ENCODE assay signal across 27 cellular contexts in the genomic region with DNA sequence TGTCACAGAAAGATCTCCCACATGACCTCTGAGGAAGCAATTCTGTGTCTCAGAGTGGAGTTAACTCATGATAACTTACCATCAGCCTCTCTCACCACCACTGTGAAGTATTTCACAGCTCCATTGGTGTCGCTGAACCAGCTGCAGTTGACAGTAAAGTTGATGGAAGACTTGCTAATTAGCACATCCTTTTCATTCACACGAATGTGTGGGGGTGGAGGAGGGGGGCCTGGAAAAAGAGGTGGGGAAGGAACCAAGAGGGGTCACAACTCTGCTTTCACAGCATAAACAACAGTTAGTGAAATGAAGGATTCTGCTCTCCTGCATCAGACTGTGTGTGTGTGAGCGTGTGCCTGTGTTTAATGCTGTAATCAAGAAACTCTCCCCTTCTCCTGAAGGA.
"Had no signal": no experiment of that assay in that cellular context is flagged by ENCODE, and none has a peak within 500 bp of the region (broad histone marks: within the 10 kb centered on the region; RNA-seq: fewer than 3 reads in every experiment).

No MANE protein-coding gene starts in this region.

- H3K4me3 Mint-ChIP-seq: activated CD4-positive, alpha-beta memory T cell treated with anti-CD3 and anti-CD28 coated beads, Interleukin-2, amount 10 ng/mL, durations not matched to agents 7 days and 5 days; activated CD4-positive, alpha-beta T cell treated with anti-CD3 and anti-CD28 coated beads, Interleukin-2, amount 10 ng/mL, durations not matched to agents 7 days and 5 days; activated T-cell treated with anti-CD3 and anti-CD28 coated beads, Interleukin-2, amount 50 U/mL, for 24 hours; dendritic cell treated with granulocyte-macrophage colony-stimulating factor and Interleukin-4, amounts not matched to agents 40 ng/mL and 50 ng/mL, for 4 days; mesothelial cell of epicardium; naive B cell; stimulated activated effector memory CD8-positive, alpha-beta T cell treated with anti-CD3 and anti-CD28 coated beads, Interleukin-12 subunit alpha, Interleukin-12 subunit beta, amount 100 ng/mL, for 72 hours; stimulated activated naive CD8-positive, alpha-beta T cell treated with anti-CD3 and anti-CD28 coated beads, Interleukin-15, Interleukin-2, amounts not matched to agents 100 ng/mL and 50 ng/mL, for 24 hours had no signal

- H3K9me3 ChIP-seq: esophagus squamous epithelium, heart right ventricle, right lobe of liver, tibial artery had no signal

- H3K4me1 Mint-ChIP-seq: activated CD4-positive, alpha-beta memory T cell treated with anti-CD3 and anti-CD28 coated beads, Interleukin-2, amount 10 ng/mL, durations not matched to agents 7 days and 5 days; activated CD4-positive, alpha-beta T cell treated with anti-CD3 and anti-CD28 coated beads, Interleukin-2, amount 10 ng/mL, durations not matched to agents 7 days and 5 days; naive B cell; stimulated activated effector memory CD8-positive, alpha-beta T cell treated with anti-CD3 and anti-CD28 coated beads, Interleukin-12 subunit alpha, Interleukin-12 subunit beta, amount 100 ng/mL, for 72 hours had no signal

- H3K36me3 ChIP-seq: esophagus squamous epithelium, right lobe of liver, tibial artery had no signal

- DNase-seq: activated CD4-positive, alpha-beta memory T cell treated with anti-CD3 and anti-CD28 coated beads, Interleukin-2, amount 10 ng/mL, durations not matched to agents 7 days and 5 days; activated CD4-positive, alpha-beta T cell treated with anti-CD3 and anti-CD28 coated beads for 1 hour; activated CD4-positive, alpha-beta T cell treated with anti-CD3 and anti-CD28 coated beads, Interleukin-2, amount 10 ng/mL, durations not matched to agents 7 days and 5 days; activated CD8-positive, alpha-beta memory T cell treated with anti-CD3 and anti-CD28 coated beads, Interleukin-2, amount 50 U/mL, for 48 hours; activated gamma-delta T cell treated with Interleukin-2 at 50 U/mL for 16 hours; activated naive CD4-positive, alpha-beta T cell treated with anti-CD3 and anti-CD28 coated beads, Interleukin-2, amount 50 U/mL, for 16 hours; activated T-cell treated with anti-CD3 and anti-CD28 coated beads, Interleukin-2, amount 50 U/mL, for 24 hours; amniotic stem cell; central memory CD4-positive, alpha-beta T cell; effector CD4-positive, alpha-beta T cell; esophagus squamous epithelium; foreskin melanocyte; heart right ventricle; left ventricle myocardium superior; naive B cell; right lobe of liver; stimulated activated CD4-positive, alpha-beta T cell treated with anti-CD3 and anti-CD28 coated beads, Interleukin-4, amount 100 ng/mL, for 24 hours; T-helper 9 cell; tibial artery had no signal

- H3K27me3 ChIP-seq: right lobe of liver, tibial artery had no signal

- FAIRE-seq: endometrium, islet of Langerhans, TTC549 had no signal

- H3K36me3 Mint-ChIP-seq: mesothelial cell of epicardium; naive B cell; stimulated activated effector memory CD8-positive, alpha-beta T cell treated with anti-CD3 and anti-CD28 coated beads, Interleukin-12 subunit alpha, Interleukin-12 subunit beta, amount 100 ng/mL, for 72 hours had no signal

- H3K9me3 Mint-ChIP-seq: activated CD4-positive, alpha-beta memory T cell treated with anti-CD3 and anti-CD28 coated beads, Interleukin-2, amount 10 ng/mL, durations not matched to agents 7 days and 5 days; activated CD4-positive, alpha-beta T cell treated with anti-CD3 and anti-CD28 coated beads, Interleukin-2, amount 10 ng/mL, durations not matched to agents 7 days and 5 days; activated T-cell treated with anti-CD3 and anti-CD28 coated beads, Interleukin-2, amount 50 U/mL, for 24 hours; dendritic cell treated with granulocyte-macrophage colony-stimulating factor and Interleukin-4, amounts not matched to agents 40 ng/mL and 50 ng/mL, for 4 days; mesothelial cell of epicardium; stimulated activated effector memory CD8-positive, alpha-beta T cell treated with anti-CD3 and anti-CD28 coated beads, Interleukin-12 subunit alpha, Interleukin-12 subunit beta, amount 100 ng/mL, for 72 hours; stimulated activated naive CD8-positive, alpha-beta T cell treated with anti-CD3 and anti-CD28 coated beads, Interleukin-15, Interleukin-2, amounts not matched to agents 100 ng/mL and 50 ng/mL, for 24 hours had no signal

- H3K27ac ChIP-seq: epithelial cell of prostate, esophagus squamous epithelium, right lobe of liver, tibial artery had no signal

- H3K27ac Mint-ChIP-seq: activated CD4-positive, alpha-beta memory T cell treated with anti-CD3 and anti-CD28 coated beads, Interleukin-2, amount 10 ng/mL, durations not matched to agents 7 days and 5 days; activated CD4-positive, alpha-beta T cell treated with anti-CD3 and anti-CD28 coated beads, Interleukin-2, amount 10 ng/mL, durations not matched to agents 7 days and 5 days; activated T-cell treated with anti-CD3 and anti-CD28 coated beads, Interleukin-2, amount 50 U/mL, for 24 hours; dendritic cell treated with granulocyte-macrophage colony-stimulating factor and Interleukin-4, amounts not matched to agents 40 ng/mL and 50 ng/mL, for 4 days; mesothelial cell of epicardium; stimulated activated effector memory CD8-positive, alpha-beta T cell treated with anti-CD3 and anti-CD28 coated beads, Interleukin-12 subunit alpha, Interleukin-12 subunit beta, amount 100 ng/mL, for 72 hours; stimulated activated naive CD8-positive, alpha-beta T cell treated with anti-CD3 and anti-CD28 coated beads, Interleukin-15, Interleukin-2, amounts not matched to agents 100 ng/mL and 50 ng/mL, for 24 hours had no signal

- H3K27me3 Mint-ChIP-seq: dendritic cell treated with granulocyte-macrophage colony-stimulating factor and Interleukin-4, amounts not matched to agents 40 ng/mL and 50 ng/mL, for 4 days had no signal

- H3K4me1 ChIP-seq: esophagus squamous epithelium, right lobe of liver, tibial artery had no signal

- H3K4me3 ChIP-seq: esophagus squamous epithelium, heart right ventricle, right lobe of liver, tibial artery had no signal
